In genomic region chr17:10309003-10309974, GRCh38 we compare ENCODE assay signal across 23 cellular contexts.
"Had no signal": no experiment of that assay in that cellular context is flagged by ENCODE, and none has a peak within 500 bp of the region (broad histone marks: within the 10 kb centered on the region; RNA-seq: fewer than 3 reads in every experiment).

No MANE protein-coding gene starts in this region.

- H3K27me3 ChIP-seq: body of pancreas, SJCRH30 had no signal

- DNase-seq: activated CD4-positive, alpha-beta T cell treated with anti-CD3 and anti-CD28 coated beads, Interleukin-2, amount 10 ng/mL, durations not matched to agents 24 days and 14 days; activated CD4-positive, alpha-beta T cell treated with anti-CD3 and anti-CD28 coated beads, Interleukin-2, amount 50 U/mL, for 4 hours; activated CD8-positive, alpha-beta T cell treated with anti-CD3 and anti-CD28 coated beads for 36 hours; activated gamma-delta T cell; activated naive CD4-positive, alpha-beta T cell treated with Interleukin-2 at 50 U/mL for 16 hours; activated naive CD8-positive, alpha-beta T cell treated with anti-CD3 and anti-CD28 coated beads, Interleukin-2, amount 10 ng/mL, durations not matched to agents 7 days and 5 days; activated T-cell treated with anti-CD3 and anti-CD28 coated beads, Interleukin-2, amount 50 U/mL, for 24 hours; body of pancreas; caudate nucleus; MM.1S; MV-4-11; NCI-H1092; NCI-H1436 treated with DMSO at 0.1 percent for 48 hours; NCI-H1694 treated with DMSO at 0.1 percent for 48 hours; NCI-H2029; NCI-H345; NCI-H524 treated with DMSO at 0.1 percent for 48 hours; PC-3; SHP77; SJCRH30; T1000 had no signal

- H3K4me3 ChIP-seq: body of pancreas, SJCRH30, SK-N-MC had no signal

- H3K9ac ChIP-seq: KMS-11 had no signal

- H3K36me3 ChIP-seq: SJCRH30 had no signal

- H3K9me3 ChIP-seq: body of pancreas, SJCRH30 had no signal

- H3K27ac ChIP-seq: body of pancreas, KMS-11, SJCRH30, SK-N-MC had no signal

- H3K4me2 ChIP-seq: KMS-11 had no signal

- H3K4me1 ChIP-seq: body of pancreas, SJCRH30 had no signal
